In the genomic region with DNA sequence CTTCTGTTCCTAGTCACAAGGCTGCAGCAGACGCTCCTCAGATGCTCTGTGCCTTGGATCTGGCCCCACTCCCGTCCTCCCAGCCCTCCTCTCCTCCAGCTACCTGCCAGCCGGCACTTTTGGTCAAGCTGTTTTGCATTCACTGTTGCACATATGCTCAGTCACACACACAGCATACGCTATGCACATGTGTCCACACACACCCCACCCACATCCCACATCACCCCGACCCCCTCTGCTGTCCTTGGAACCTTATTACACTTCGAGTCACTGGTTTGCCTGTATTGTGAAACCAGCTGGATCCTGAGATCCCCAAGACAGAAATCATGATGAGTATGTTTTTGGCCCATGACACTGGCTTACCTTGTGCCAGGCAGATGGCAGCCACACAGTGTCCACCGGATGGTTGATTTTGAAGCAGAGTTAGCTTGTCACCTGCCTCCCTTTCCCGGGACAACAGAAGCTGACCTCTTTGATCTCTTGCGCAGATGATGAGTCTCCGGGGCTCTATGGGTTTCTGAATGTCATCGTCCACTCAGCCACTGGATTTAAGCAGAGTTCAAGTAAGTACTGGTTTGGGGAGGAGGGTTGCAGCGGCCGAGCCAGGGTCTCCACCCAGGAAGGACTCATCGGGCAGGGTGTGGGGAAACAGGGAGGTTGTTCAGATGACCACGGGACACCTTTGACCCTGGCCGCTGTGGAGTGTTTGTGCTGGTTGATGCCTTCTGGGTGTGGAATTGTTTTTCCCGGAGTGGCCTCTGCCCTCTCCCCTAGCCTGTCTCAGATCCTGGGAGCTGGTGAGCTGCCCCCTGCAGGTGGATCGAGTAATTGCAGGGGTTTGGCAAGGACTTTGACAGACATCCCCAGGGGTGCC, we compare ENCODE assay signal across 1 cellular context.
TF ChIP-seq lines count a peak whose summit lies in the region.

No MANE protein-coding gene starts in this region.

TF ChIP-seq in HepG2, 621 proteins besides CTCF, POLR2A, EP300 and RAD21 (continued from another document and continues in another):
- TF ChIP-seq, protein P1, sequence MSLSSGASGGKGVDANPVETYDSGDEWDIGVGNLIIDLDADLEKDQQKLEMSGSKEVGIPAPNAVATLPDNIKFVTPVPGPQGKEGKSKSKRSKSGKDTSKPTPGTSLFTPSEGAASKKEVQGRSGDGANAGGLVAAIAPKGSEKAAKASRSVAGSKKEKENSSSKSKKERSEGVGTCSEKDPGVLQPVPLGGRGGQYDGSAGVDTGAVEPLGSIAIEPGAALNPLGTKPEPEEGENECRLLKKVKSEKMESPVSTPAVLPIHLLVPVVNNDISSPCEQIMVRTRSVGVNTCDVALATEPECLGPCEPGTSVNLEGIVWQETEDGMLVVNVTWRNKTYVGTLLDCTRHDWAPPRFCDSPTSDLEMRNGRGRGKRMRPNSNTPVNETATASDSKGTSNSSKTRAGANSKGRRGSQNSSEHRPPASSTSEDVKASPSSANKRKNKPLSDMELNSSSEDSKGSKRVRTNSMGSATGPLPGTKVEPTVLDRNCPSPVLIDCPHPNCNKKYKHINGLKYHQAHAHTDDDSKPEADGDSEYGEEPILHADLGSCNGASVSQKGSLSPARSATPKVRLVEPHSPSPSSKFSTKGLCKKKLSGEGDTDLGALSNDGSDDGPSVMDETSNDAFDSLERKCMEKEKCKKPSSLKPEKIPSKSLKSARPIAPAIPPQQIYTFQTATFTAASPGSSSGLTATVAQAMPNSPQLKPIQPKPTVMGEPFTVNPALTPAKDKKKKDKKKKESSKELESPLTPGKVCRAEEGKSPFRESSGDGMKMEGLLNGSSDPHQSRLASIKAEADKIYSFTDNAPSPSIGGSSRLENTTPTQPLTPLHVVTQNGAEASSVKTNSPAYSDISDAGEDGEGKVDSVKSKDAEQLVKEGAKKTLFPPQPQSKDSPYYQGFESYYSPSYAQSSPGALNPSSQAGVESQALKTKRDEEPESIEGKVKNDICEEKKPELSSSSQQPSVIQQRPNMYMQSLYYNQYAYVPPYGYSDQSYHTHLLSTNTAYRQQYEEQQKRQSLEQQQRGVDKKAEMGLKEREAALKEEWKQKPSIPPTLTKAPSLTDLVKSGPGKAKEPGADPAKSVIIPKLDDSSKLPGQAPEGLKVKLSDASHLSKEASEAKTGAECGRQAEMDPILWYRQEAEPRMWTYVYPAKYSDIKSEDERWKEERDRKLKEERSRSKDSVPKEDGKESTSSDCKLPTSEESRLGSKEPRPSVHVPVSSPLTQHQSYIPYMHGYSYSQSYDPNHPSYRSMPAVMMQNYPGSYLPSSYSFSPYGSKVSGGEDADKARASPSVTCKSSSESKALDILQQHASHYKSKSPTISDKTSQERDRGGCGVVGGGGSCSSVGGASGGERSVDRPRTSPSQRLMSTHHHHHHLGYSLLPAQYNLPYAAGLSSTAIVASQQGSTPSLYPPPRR (CRISPR knock-in tag; IDR thresholded peaks at IDR 0.05; ENCODE audit: borderline replicate concordance), result peak; percentile 51; the same call in 1 of the 2 replicates
- TF ChIP-seq TRIM24 (CRISPR knock-in tag; IDR thresholded peaks at IDR 0.05) (no peak), PITX1 (CRISPR knock-in tag; IDR thresholded peaks at IDR 0.05) (no peak), DPF2 (CRISPR knock-in tag; IDR thresholded peaks at IDR 0.05; ENCODE audit: borderline replicate concordance, low read depth) (no peak), TSC22D2 (CRISPR knock-in tag; IDR thresholded peaks at IDR 0.05; ENCODE audit: borderline replicate concordance) (no peak), ARNTL (CRISPR knock-in tag; IDR thresholded peaks at IDR 0.05) (no peak), SMAD9 (CRISPR knock-in tag; IDR thresholded peaks at IDR 0.05) (no peak), ZBTB38 (CRISPR knock-in tag; IDR thresholded peaks at IDR 0.05) (no peak), NRL (CRISPR knock-in tag; IDR thresholded peaks at IDR 0.05; ENCODE audit: borderline replicate concordance) (no peak), ZNF850 (CRISPR knock-in tag; conservative IDR thresholded peaks at IDR 0.05) (no peak), NR2F6 (IDR thresholded peaks at IDR 0.05) (peak; percentile 91), NR2F6 (CRISPR knock-in tag; IDR thresholded peaks at IDR 0.05) (peak; percentile 95), ZMYM2 (CRISPR knock-in tag; IDR thresholded peaks at IDR 0.05) (no peak), NFYC (CRISPR knock-in tag; IDR thresholded peaks at IDR 0.05) (no peak), ZKSCAN8 (CRISPR knock-in tag; IDR thresholded peaks at IDR 0.05; ENCODE audit: borderline replicate concordance) (no peak), ZNF547 (CRISPR knock-in tag; IDR thresholded peaks at IDR 0.05) (no peak), ZNF326 (CRISPR knock-in tag; IDR thresholded peaks at IDR 0.05; ENCODE audit: borderline replicate concordance) (no peak), CEBPG (CRISPR knock-in tag; IDR thresholded peaks at IDR 0.05) (peak; percentile 62), MLLT10 (CRISPR knock-in tag; IDR thresholded peaks at IDR 0.05) (no peak), NCOA1 (CRISPR knock-in tag; IDR thresholded peaks at IDR 0.05) (no peak), SRF (IDR thresholded peaks at IDR 0.05; ENCODE audit: low read depth, low read length) (no peak), HOXA3 (CRISPR knock-in tag; IDR thresholded peaks at IDR 0.05) (peak; percentile 61; the same call in 1 of the 2 replicates), PRMT3 (CRISPR knock-in tag; IDR thresholded peaks at IDR 0.05; ENCODE audit: borderline replicate concordance, low read depth) (no peak), PTBP1 (IDR thresholded peaks at IDR 0.05; ENCODE audit: low read depth, low read length, poor library complexity, severe bottlenecking) (no peak), TBX2 (CRISPR knock-in tag; IDR thresholded peaks at IDR 0.05; ENCODE audit: borderline replicate concordance) (peak; percentile 77), ZNF329 (CRISPR knock-in tag; IDR thresholded peaks at IDR 0.05; ENCODE audit: low read depth) (no peak), NR1H2 (CRISPR knock-in tag; IDR thresholded peaks at IDR 0.05; ENCODE audit: borderline replicate concordance, low read depth) (no peak), RFX5 (IDR thresholded peaks at IDR 0.05; ENCODE audit: low read depth, low read length) (no peak), ZNF570 (CRISPR knock-in tag; IDR thresholded peaks at IDR 0.05; ENCODE audit: borderline replicate concordance) (no peak), JUNB (CRISPR knock-in tag; IDR thresholded peaks at IDR 0.05; ENCODE audit: borderline replicate concordance) (no peak), ZBTB7B (CRISPR knock-in tag; IDR thresholded peaks at IDR 0.05) (0 out of 2 replicates have a peak, but pooled peaks have one; percentile 45), ZNF780A (CRISPR knock-in tag; IDR thresholded peaks at IDR 0.05) (no peak), POGZ (CRISPR knock-in tag; IDR thresholded peaks at IDR 0.05) (no peak; the same call in 1 of the 2 replicates), ZSCAN12 (CRISPR knock-in tag; IDR thresholded peaks at IDR 0.05) (no peak), NR3C1 (CRISPR knock-in tag; IDR thresholded peaks at IDR 0.05) (no peak), RFXANK (CRISPR knock-in tag; IDR thresholded peaks at IDR 0.05) (no peak), ZNF337 (CRISPR knock-in tag; IDR thresholded peaks at IDR 0.05; ENCODE audit: borderline replicate concordance, low read depth) (no peak), ZNF282 (IDR thresholded peaks at IDR 0.05; ENCODE audit: partially characterized antibody) (no peak), TBL1XR1 (IDR thresholded peaks at IDR 0.05; ENCODE audit: borderline replicate concordance, low read length, partially characterized antibody) (no peak)
- TF ChIP-seq, protein P2, sequence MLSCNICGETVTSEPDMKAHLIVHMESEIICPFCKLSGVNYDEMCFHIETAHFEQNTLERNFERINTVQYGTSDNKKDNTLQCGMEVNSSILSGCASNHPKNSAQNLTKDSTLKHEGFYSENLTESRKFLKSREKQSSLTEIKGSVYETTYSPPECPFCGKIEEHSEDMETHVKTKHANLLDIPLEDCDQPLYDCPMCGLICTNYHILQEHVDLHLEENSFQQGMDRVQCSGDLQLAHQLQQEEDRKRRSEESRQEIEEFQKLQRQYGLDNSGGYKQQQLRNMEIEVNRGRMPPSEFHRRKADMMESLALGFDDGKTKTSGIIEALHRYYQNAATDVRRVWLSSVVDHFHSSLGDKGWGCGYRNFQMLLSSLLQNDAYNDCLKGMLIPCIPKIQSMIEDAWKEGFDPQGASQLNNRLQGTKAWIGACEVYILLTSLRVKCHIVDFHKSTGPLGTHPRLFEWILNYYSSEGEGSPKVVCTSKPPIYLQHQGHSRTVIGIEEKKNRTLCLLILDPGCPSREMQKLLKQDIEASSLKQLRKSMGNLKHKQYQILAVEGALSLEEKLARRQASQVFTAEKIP (CRISPR knock-in tag; IDR thresholded peaks at IDR 0.05; ENCODE audit: borderline replicate concordance), result no peak
- TF ChIP-seq, protein P3, sequence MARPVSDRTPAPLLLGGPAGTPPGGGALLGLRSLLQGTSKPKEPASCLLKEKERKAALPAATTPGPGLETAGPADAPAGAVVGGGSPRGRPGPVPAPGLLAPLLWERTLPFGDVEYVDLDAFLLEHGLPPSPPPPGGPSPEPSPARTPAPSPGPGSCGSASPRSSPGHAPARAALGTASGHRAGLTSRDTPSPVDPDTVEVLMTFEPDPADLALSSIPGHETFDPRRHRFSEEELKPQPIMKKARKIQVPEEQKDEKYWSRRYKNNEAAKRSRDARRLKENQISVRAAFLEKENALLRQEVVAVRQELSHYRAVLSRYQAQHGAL (CRISPR knock-in tag; IDR thresholded peaks at IDR 0.05; ENCODE audit: not compliant biosample characterization), result no peak
- TF ChIP-seq, protein P4, sequence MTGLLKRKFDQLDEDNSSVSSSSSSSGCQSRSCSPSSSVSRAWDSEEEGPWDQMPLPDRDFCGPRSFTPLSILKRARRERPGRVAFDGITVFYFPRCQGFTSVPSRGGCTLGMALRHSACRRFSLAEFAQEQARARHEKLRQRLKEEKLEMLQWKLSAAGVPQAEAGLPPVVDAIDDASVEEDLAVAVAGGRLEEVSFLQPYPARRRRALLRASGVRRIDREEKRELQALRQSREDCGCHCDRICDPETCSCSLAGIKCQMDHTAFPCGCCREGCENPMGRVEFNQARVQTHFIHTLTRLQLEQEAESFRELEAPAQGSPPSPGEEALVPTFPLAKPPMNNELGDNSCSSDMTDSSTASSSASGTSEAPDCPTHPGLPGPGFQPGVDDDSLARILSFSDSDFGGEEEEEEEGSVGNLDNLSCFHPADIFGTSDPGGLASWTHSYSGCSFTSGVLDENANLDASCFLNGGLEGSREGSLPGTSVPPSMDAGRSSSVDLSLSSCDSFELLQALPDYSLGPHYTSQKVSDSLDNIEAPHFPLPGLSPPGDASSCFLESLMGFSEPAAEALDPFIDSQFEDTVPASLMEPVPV (CRISPR knock-in tag; IDR thresholded peaks at IDR 0.05), result no peak
- TF ChIP-seq, protein P5, sequence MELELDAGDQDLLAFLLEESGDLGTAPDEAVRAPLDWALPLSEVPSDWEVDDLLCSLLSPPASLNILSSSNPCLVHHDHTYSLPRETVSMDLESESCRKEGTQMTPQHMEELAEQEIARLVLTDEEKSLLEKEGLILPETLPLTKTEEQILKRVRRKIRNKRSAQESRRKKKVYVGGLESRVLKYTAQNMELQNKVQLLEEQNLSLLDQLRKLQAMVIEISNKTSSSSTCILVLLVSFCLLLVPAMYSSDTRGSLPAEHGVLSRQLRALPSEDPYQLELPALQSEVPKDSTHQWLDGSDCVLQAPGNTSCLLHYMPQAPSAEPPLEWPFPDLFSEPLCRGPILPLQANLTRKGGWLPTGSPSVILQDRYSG (CRISPR knock-in tag; IDR thresholded peaks at IDR 0.05), result no peak
- TF ChIP-seq, protein P6, sequence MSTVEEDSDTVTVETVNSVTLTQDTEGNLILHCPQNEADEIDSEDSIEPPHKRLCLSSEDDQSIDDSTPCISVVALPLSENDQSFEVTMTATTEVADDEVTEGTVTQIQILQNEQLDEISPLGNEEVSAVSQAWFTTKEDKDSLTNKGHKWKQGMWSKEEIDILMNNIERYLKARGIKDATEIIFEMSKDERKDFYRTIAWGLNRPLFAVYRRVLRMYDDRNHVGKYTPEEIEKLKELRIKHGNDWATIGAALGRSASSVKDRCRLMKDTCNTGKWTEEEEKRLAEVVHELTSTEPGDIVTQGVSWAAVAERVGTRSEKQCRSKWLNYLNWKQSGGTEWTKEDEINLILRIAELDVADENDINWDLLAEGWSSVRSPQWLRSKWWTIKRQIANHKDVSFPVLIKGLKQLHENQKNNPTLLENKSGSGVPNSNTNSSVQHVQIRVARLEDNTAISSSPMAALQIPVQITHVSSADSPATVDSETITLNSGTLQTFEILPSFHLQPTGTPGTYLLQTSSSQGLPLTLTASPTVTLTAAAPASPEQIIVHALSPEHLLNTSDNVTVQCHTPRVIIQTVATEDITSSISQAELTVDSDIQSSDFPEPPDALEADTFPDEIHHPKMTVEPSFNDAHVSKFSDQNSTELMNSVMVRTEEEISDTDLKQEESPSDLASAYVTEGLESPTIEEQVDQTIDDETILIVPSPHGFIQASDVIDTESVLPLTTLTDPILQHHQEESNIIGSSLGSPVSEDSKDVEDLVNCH (CRISPR knock-in tag; IDR thresholded peaks at IDR 0.05), result no peak
- TF ChIP-seq, protein P7, sequence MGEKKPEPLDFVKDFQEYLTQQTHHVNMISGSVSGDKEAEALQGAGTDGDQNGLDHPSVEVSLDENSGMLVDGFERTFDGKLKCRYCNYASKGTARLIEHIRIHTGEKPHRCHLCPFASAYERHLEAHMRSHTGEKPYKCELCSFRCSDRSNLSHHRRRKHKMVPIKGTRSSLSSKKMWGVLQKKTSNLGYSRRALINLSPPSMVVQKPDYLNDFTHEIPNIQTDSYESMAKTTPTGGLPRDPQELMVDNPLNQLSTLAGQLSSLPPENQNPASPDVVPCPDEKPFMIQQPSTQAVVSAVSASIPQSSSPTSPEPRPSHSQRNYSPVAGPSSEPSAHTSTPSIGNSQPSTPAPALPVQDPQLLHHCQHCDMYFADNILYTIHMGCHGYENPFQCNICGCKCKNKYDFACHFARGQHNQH (CRISPR knock-in tag; IDR thresholded peaks at IDR 0.05), result no peak
